ENCODE assay signal across 25 cellular contexts in the genomic region with DNA sequence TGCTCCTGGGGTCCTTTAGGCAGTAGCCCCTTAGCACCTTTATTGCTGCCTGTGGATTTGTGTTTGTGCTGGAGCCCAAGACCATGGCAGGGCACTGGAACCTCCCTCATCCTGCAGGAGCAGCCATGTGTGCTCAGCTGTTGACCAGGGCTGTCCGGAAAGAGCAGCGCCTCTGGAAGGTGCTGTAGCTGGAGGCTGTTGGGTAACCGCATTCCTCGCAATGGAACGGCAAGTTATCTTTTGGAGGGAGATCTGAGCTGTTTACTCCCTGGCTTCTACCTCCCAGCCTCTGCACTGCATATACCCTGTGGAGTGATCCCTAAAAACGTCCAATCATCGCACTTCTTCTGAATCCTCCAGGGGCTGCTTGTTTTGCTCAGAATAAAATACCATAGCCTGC.
"Had no signal": no experiment of that assay in that cellular context is flagged by ENCODE, and none has a peak within 500 bp of the region (broad histone marks: within the 10 kb centered on the region; RNA-seq: fewer than 3 reads in every experiment).

No MANE protein-coding gene starts in this region.

- H3K4me3 Mint-ChIP-seq: activated CD8-positive, alpha-beta T cell treated with anti-CD3 and anti-CD28 coated beads for 36 hours; activated naive CD4-positive, alpha-beta T cell treated with anti-CD3 and anti-CD28 coated beads, Interleukin-2, amount 10 ng/mL, durations not matched to agents 7 days and 5 days; activated naive CD8-positive, alpha-beta T cell treated with anti-CD3 and anti-CD28 coated beads, Interleukin-2, amount 10 ng/mL, durations not matched to agents 7 days and 5 days; activated T-cell treated with anti-CD3 and anti-CD28 coated beads, Interleukin-2, amount 50 U/mL, for 72 hours had no signal

- H3K4me1 ChIP-seq: adrenal gland, ascending aorta had no signal

- H3K27me3 ChIP-seq: adrenal gland, ascending aorta, body of pancreas had no signal

- H3K27me3 Mint-ChIP-seq: activated CD8-positive, alpha-beta T cell treated with anti-CD3 and anti-CD28 coated beads for 36 hours; activated naive CD4-positive, alpha-beta T cell treated with anti-CD3 and anti-CD28 coated beads, Interleukin-2, amount 10 ng/mL, durations not matched to agents 7 days and 5 days; activated naive CD8-positive, alpha-beta T cell treated with anti-CD3 and anti-CD28 coated beads, Interleukin-2, amount 10 ng/mL, durations not matched to agents 7 days and 5 days had no signal

- H3K36me3 ChIP-seq: adrenal gland, ascending aorta, SJSA1 had no signal

- FAIRE-seq: K562 had no signal

- H3K9me3 Mint-ChIP-seq: activated CD8-positive, alpha-beta T cell treated with anti-CD3 and anti-CD28 coated beads for 36 hours; activated naive CD4-positive, alpha-beta T cell treated with anti-CD3 and anti-CD28 coated beads, Interleukin-2, amount 10 ng/mL, durations not matched to agents 7 days and 5 days; activated naive CD8-positive, alpha-beta T cell treated with anti-CD3 and anti-CD28 coated beads, Interleukin-2, amount 10 ng/mL, durations not matched to agents 7 days and 5 days; activated T-cell treated with anti-CD3 and anti-CD28 coated beads, Interleukin-2, amount 50 U/mL, for 72 hours; activated T-helper 2 cell treated with anti-CD3 and anti-CD28 coated beads, Interferon-gamma antibody, Interleukin-2, Interleukin-4, amounts not matched to agents 10 μg/mL and 5 μg/mL and 100 μg/mL, durations not matched to agents 14 hours and 24 hours and 36 hours had no signal

- ATAC-seq: activated CD4-positive, CD25-positive, alpha-beta regulatory T cell treated with anti-CD3 and anti-CD28 coated beads, Interleukin-2, amount 50 U/mL, for 24 hours; activated CD8-positive, alpha-beta T cell treated with anti-CD3 and anti-CD28 coated beads for 36 hours; activated T-cell treated with anti-CD3 and anti-CD28 coated beads, Interleukin-2, amount 50 U/mL, for 72 hours; body of pancreas; K562; Right ventricle myocardium inferior; SK-N-SH treated with all-trans-retinoic acid at 6 μM for 48 hours had no signal

- H3K4me1 Mint-ChIP-seq: activated naive CD4-positive, alpha-beta T cell treated with anti-CD3 and anti-CD28 coated beads, Interleukin-2, amount 10 ng/mL, durations not matched to agents 7 days and 5 days; activated naive CD8-positive, alpha-beta T cell treated with anti-CD3 and anti-CD28 coated beads, Interleukin-2, amount 10 ng/mL, durations not matched to agents 7 days and 5 days had no signal

- H3K9me3 ChIP-seq: adrenal gland, ascending aorta, body of pancreas, SJSA1 had no signal

- H3K36me3 Mint-ChIP-seq: activated naive CD4-positive, alpha-beta T cell treated with anti-CD3 and anti-CD28 coated beads, Interleukin-2, amount 10 ng/mL, durations not matched to agents 7 days and 5 days; activated naive CD8-positive, alpha-beta T cell treated with anti-CD3 and anti-CD28 coated beads, Interleukin-2, amount 10 ng/mL, durations not matched to agents 7 days and 5 days had no signal

- H3K4me3 ChIP-seq: adrenal gland, ascending aorta, body of pancreas, K562, PC-9, SJSA1 had no signal

- DNase-seq: activated CD4-positive, alpha-beta T cell treated with anti-CD3 and anti-CD28 coated beads for 4 hours; activated CD8-positive, alpha-beta memory T cell treated with anti-CD3 and anti-CD28 coated beads, Interleukin-2, amount 50 U/mL, for 4 hours; activated CD8-positive, alpha-beta T cell treated with anti-CD3 and anti-CD28 coated beads for 36 hours; activated gamma-delta T cell treated with Interleukin-2 at 50 U/mL for 16 hours; activated naive CD4-positive, alpha-beta T cell treated with anti-CD3 and anti-CD28 coated beads, Interleukin-2, amount 10 ng/mL, durations not matched to agents 7 days and 5 days; activated naive CD8-positive, alpha-beta T cell treated with anti-CD3 and anti-CD28 coated beads, Interleukin-2, amount 10 ng/mL, durations not matched to agents 7 days and 5 days; activated T-cell treated with anti-CD3 and anti-CD28 coated beads, Interleukin-2, amount 50 U/mL, for 72 hours; adrenal gland; body of pancreas; Karpas-422; MM.1S; NCI-H1105; NCI-H1436 treated with DMSO at 0.1 percent for 48 hours; NCI-H187; NCI-H2081; NCI-H510A treated with DMSO at 0.1 percent for 48 hours; PC-9; SW 1271 had no signal

- H3K27ac Mint-ChIP-seq: activated CD8-positive, alpha-beta T cell treated with anti-CD3 and anti-CD28 coated beads for 36 hours; activated naive CD4-positive, alpha-beta T cell treated with anti-CD3 and anti-CD28 coated beads, Interleukin-2, amount 10 ng/mL, durations not matched to agents 7 days and 5 days; activated naive CD8-positive, alpha-beta T cell treated with anti-CD3 and anti-CD28 coated beads, Interleukin-2, amount 10 ng/mL, durations not matched to agents 7 days and 5 days; activated T-cell treated with anti-CD3 and anti-CD28 coated beads, Interleukin-2, amount 50 U/mL, for 72 hours; activated T-helper 2 cell treated with anti-CD3 and anti-CD28 coated beads, Interferon-gamma antibody, Interleukin-2, Interleukin-4, amounts not matched to agents 10 μg/mL and 5 μg/mL and 100 μg/mL, durations not matched to agents 14 hours and 24 hours and 36 hours had no signal
